Comparison of ENCODE assay signal across 8 cellular contexts in the genomic region with DNA sequence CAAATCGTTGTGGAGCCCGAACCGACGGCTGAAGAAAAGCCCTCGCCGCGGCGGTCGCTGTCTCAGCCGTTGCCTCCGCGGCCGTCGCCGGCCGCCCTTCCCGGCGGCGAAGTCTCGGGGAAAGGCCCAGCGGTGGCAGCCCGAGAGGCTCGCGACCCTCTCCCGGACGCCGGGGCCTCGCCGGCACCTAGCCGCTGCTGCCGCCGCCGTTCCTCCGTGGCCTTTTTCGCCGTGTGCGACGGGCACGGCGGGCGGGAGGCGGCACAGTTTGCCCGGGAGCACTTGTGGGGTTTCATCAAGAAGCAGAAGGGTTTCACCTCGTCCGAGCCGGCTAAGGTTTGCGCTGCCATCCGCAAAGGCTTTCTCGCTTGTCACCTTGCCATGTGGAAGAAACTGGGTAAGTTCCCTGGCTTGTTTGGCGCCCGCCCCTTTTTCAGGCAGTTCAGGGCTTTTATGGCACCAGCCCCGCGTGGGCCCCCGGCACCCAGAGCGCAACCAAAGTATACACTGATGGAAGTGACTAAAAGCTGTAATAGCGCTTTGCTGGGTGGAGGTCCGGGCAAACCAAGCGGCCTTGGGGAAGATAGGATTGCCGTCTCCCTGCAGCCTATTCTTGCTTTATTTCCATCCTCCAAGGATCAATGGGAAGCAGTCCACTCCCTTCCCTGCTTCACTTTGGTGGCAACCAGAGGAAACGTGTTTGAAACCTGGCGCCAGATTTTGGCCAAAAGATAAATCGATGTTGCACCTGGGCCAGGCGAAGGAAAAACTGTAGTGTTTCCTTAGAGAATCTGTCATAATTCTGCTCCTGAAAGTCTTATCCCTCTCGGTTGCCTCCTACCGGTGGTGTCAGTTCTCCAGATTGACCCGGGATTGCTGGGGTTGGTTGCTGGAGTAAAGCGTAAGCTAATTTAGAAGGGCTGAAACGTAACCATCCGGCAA. TPM values are rescaled to one million over a fixed set of nuclear protein-coding genes. Genes with fewer than 3 reads are reported as not detected.
DNase-seq lines count a peak whose midpoint lies in the region; ATAC-seq, FAIRE-seq and TF ChIP-seq lines count a peak whose summit lies in the region.

No MANE protein-coding gene starts in this region.

- H3K9me3 ChIP-seq in A549 = no peaks in the 10 kb centered on the region

- TF ChIP-seq CTCF in A549 (IDR thresholded peaks at IDR 0.05) = peak; percentile 75
- TF ChIP-seq CTCF in choroid plexus epithelial cell (conservative IDR thresholded peaks at IDR 0.05; ENCODE audit: low read depth, low read length) = peak; percentile 88

- peak; percentile 70 for FAIRE-seq in A549 (lab: Jason Lieb, UNC)

- CTCF ChIA-PET in A549 (lab: Yijun Ruan, JAX) = interaction anchor here (0.7 to 3.9 kb wide), 20 partner anchors 9 to 100 kb away, joined by 3 to 31 read pairs (median 4); no protein-coding TSS in a partner anchor

- ATAC-seq in A549 (peak; percentile 68 to 74), GM18519 (IDR thresholded peaks at IDR 0.05; ENCODE audit: low FRiP score, unreplicated experiment) (peak; percentile 6), HG03135 (IDR thresholded peaks at IDR 0.05; ENCODE audit: unreplicated experiment) (peak; percentile 14)

- H3K27me3 ChIP-seq in layer of hippocampus (ENCODE audit: control insufficient read depth, insufficient read depth, low read length) = no peaks in the 10 kb centered on the region

- 3% methylated on average over 66 of the region's 69 CpGs for WGBS in A549 (ENCODE audit: missing lambda C conversion rate)

- H3K4me3 ChIP-seq in A549 (peak overlapping the region; percentile 88), choroid plexus epithelial cell (ENCODE audit: low read depth, low read length) (peak overlapping the region; percentile 86)

- peaks cover 28% of the 10 kb centered on the region for H3K4me1 ChIP-seq in A549

- peak overlapping the region; percentile 86 to 89 for H3K27ac ChIP-seq in A549
- peak overlapping the region; percentile 94 for H3K27ac ChIP-seq in layer of hippocampus (ENCODE audit: low read depth, low read length)

- TF ChIP-seq EP300 in A549 (IDR thresholded peaks at IDR 0.05) = no peak

- TF ChIP-seq POLR2A in A549 (IDR thresholded peaks at IDR 0.05; ENCODE audit: low read length) = no peak

- peak; percentile 32 to 38; a peak in 2 of 5 replicates for TF ChIP-seq RAD21 in A549 (conservative IDR thresholded peaks at IDR 0.05 in 1 of 2, IDR thresholded peaks at IDR 0.05 in 1 of 2)

- peak; percentile 89 to 97 for DNase-seq in A549 (ENCODE audit: low read depth in 1 of 2, low spot score in 1 of 2)
- DNase-seq in NCI-H345 (lab: John Stamatoyannopoulos, UW) = peak; percentile 76
- DNase-seq in activated CD4-positive, alpha-beta T cell treated with anti-CD3 and anti-CD28 coated beads for 24 hours (ENCODE audit: low read depth in 2 of 2) = peak; percentile 43 to 54
- DNase-seq in choroid plexus epithelial cell (ENCODE audit: low read depth) = peak; percentile 92
- DNase-seq in stimulated activated CD4-positive, alpha-beta T cell treated with anti-CD3 and anti-CD28 coated beads, Interleukin-1b, Interleukin-23, amount 100 ng/mL, for 4 hours (ENCODE audit: low read depth in 2 of 2) = peak; percentile 41 to 49

- H3K4me2 ChIP-seq in A549 = peak overlapping the region; percentile 68

- POLR2A ChIA-PET in A549 (lab: Yijun Ruan, JAX) = interaction anchor here (0.6 to 1.8 kb wide), 15 partner anchors 10 to 209 kb away, joined by 3 to 15 read pairs (median 4); partner anchors contain the start of genes APPBP2, BCAS3 and USP32

TF ChIP-seq in A549, 52 proteins besides CTCF, POLR2A, EP300 and RAD21:
- TF ChIP-seq, protein P1, sequence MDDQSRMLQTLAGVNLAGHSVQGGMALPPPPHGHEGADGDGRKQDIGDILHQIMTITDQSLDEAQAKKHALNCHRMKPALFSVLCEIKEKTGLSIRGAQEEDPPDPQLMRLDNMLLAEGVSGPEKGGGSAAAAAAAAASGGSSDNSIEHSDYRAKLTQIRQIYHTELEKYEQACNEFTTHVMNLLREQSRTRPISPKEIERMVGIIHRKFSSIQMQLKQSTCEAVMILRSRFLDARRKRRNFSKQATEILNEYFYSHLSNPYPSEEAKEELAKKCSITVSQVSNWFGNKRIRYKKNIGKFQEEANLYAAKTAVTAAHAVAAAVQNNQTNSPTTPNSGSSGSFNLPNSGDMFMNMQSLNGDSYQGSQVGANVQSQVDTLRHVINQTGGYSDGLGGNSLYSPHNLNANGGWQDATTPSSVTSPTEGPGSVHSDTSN (IDR thresholded peaks at IDR 0.05) = no peak
- TF ChIP-seq SMC3 (IDR thresholded peaks at IDR 0.05) = peak; percentile 53; the same call in 2 of the 3 replicates
- TF ChIP-seq, protein P2, sequence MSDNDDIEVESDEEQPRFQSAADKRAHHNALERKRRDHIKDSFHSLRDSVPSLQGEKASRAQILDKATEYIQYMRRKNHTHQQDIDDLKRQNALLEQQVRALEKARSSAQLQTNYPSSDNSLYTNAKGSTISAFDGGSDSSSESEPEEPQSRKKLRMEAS (IDR thresholded peaks at IDR 0.05) = peak; percentile 35; the same call in 1 of the 2 replicates
- TF ChIP-seq KDM5A (IDR thresholded peaks at IDR 0.05) = no peak
- no peak for TF ChIP-seq SREBF2 (IDR thresholded peaks at IDR 0.05)
- no peak for TF ChIP-seq TP53 (CRISPR knock-in tag; IDR thresholded peaks at IDR 0.05)
- TF ChIP-seq HOXB13 (CRISPR knock-in tag; IDR thresholded peaks at IDR 0.05; ENCODE audit: low read depth) = peak; percentile 44; the same call in 1 of the 2 replicates
- TF ChIP-seq PHF8 (IDR thresholded peaks at IDR 0.05; ENCODE audit: borderline replicate concordance, low read depth) = peak; percentile 71
- TF ChIP-seq NFE2L2 (conservative IDR thresholded peaks at IDR 0.05; ENCODE audit: low read length) = 0 out of 2 replicates have a peak, but pooled peaks have one; percentile 0

RNA-seq across cellular contexts. Expression of gene PPM1D, which starts 0.8 kb away (rescaled TPM):
- 10.5 and 11.6 TPM in 2 replicates for polyA plus RNA-seq in A549 (2011; rRNA removed)
- polyA plus RNA-seq in A549 (2012; cell fraction: cytosol; rRNA removed) = 4.1 and 4.8 TPM in 2 replicates
- polyA plus RNA-seq in A549 (2012; cell fraction: nucleus; rRNA removed) = 3.6 and 4.9 TPM in 2 replicates
- polyA plus RNA-seq in A549 (2017; fragmentation: RNase III; extraction: RNeasy Plus Mini Kit Qiagen cat#74134 plus additional on column Dnase treatment) = 12.0 to 13.5 TPM (median 13.5 TPM) in 3 replicates
- 11.1 and 12.2 TPM in 2 replicates for polyA minus RNA-seq in A549 (2011; rRNA and poly(A)+ RNA removed)

Comparison
In these comparisons a context has a peak if more than half of its experiments do, and no peak if none do; other contexts are left out.
1. Peak in every context shown above with its lines: DNase-seq, ATAC-seq, H3K4me3 ChIP-seq and H3K27ac ChIP-seq.
2. ATAC-seq: peak in every context shown above with its lines; median percentile 71 in A549; 14 in HG03135; 6 in GM18519.